In genomic region chr2:197499594-197500502, GRCh38 we compare ENCODE assay signal across 8 cellular contexts. TPM values are rescaled to one million over a fixed set of nuclear protein-coding genes. Genes with fewer than 3 reads are reported as not detected.
DNase-seq lines count a peak whose midpoint lies in the region; ATAC-seq and TF ChIP-seq lines count a peak whose summit lies in the region.

Gene HSPD1 (minus strand): TSS chr2:197499840. CDS start chr2:197498848, 992 bp downstream.
Gene HSPE1 (plus strand): TSS chr2:197500379. CDS start chr2:197500437, 58 bp downstream.

- H3K4me3 ChIP-seq in spleen: peak within 1 kb of the TSS; percentile 77 to 98 (median 86)

- TF ChIP-seq POLR2A in GM18951 (IDR thresholded peaks at IDR 0.05; ENCODE audit: extremely low read depth, insufficient read depth, insufficient read length): peak; percentile 98
- peak; percentile 58 to 96 (median 58) for TF ChIP-seq POLR2A in spleen (IDR thresholded peaks at IDR 0.05)

- H3K9me3 Mint-ChIP-seq in activated B cell treated with CpG ODN at 0.5 μM for 24 hours: no peaks in the 10 kb centered on the region
- H3K9me3 Mint-ChIP-seq in immature natural killer cell: no peaks in the 10 kb centered on the region

- CTCF ChIA-PET in activated B cell treated with CpG ODN at 0.5 μM for 24 hours (lab: Charles Lee): interaction anchor here (1.0 to 1.3 kb wide), 2 partner anchors 8 to 386 kb away, joined by 3 to 4 read pairs; no protein-coding TSS in a partner anchor

- H3K4me3 Mint-ChIP-seq in activated B cell treated with CpG ODN at 0.5 μM for 24 hours: peak within 1 kb of the TSS; percentile 97
- peak within 1 kb of the TSS; percentile 84 to 97 (median 94) for H3K4me3 Mint-ChIP-seq in immature natural killer cell

- H3K4me1 Mint-ChIP-seq in activated B cell treated with CpG ODN at 0.5 μM for 24 hours: peaks cover 59% of the 10 kb centered on the region
- H3K4me1 Mint-ChIP-seq in immature natural killer cell: peaks cover 45 to 64% of the 10 kb centered on the region in 2 donors

- ATAC-seq in HG03196 (IDR thresholded peaks at IDR 0.05; ENCODE audit: unreplicated experiment): peak; percentile 82
- peak; percentile 84 for ATAC-seq in activated B cell treated with CpG ODN at 0.5 μM for 24 hours (ENCODE audit: low read depth)

- POLR2A ChIA-PET in activated B cell treated with CpG ODN at 0.5 μM for 24 hours (lab: Charles Lee): interaction anchor here (0.5 to 7.5 kb wide), 27 partner anchors 9 to 1849 kb away, joined by 3 to 173 read pairs (median 4); partner anchors contain the start of genes CCDC150, COQ10B, GTF3C3 and MARS2

- H3K27ac ChIP-seq in caudate nucleus (ENCODE audit: low read depth, low read length) (peak within 1 kb of the TSS; percentile 100), spleen (peak within 1 kb of the TSS; percentile 82 to 100 (median 96))

- H3K36me3 Mint-ChIP-seq in activated B cell treated with CpG ODN at 0.5 μM for 24 hours (ENCODE audit: low read depth) (peaks cover 80% of the 10 kb centered on the region), immature natural killer cell (peaks cover 5 to 13% (median 7%) of the 10 kb centered on the region in 3 donors)

- no peaks in the 10 kb centered on the region for H3K27me3 ChIP-seq in spleen (replicated peaks in 1 of 7)

- H3K4me1 ChIP-seq in spleen: peaks cover 39 to 85% (median 56%) of the 10 kb centered on the region in 6 donors

- H3K27me3 Mint-ChIP-seq in activated B cell treated with CpG ODN at 0.5 μM for 24 hours (no peaks in the 10 kb centered on the region), immature natural killer cell (ENCODE audit: low read depth in 3 of 3) (peaks cover 5 to 17% (median 13%) of the 10 kb centered on the region in 3 donors)

- WGBS in spleen, 5 donors: 0 to 1% (median 0%) methylated on average over 37 to 104 of the region's 104 CpGs

- DNase-seq in AG08395 (ENCODE audit: low spot score) (peak; percentile 97), NCI-H345 (lab: John Stamatoyannopoulos, UW) (peak; percentile 99), activated B cell treated with CpG ODN at 0.5 μM for 24 hours (peak; percentile 93), caudate nucleus (lab: John Stamatoyannopoulos, UW) (peak; percentile 76 to 99 (median 98)), immature natural killer cell (peak; percentile 97 to 98 (median 97)), spleen (peak; percentile 100)

- intact Hi-C loops in activated B cell treated with CpG ODN at 0.5 μM for 24 hours (cut with micrococcal nuclease): loop anchor here (1.0 to 10.0 kb wide), 11 partner anchors 15 to 1329 kb away; partner anchors contain the start of genes CCDC150, COQ10B, GTF3C3 and MARS2
- intact Hi-C loops in spleen (cut with DNase I; ENCODE audit: low total_unique reads): no loop called here

- peaks cover 0 to 59% (median 29%) of the 10 kb centered on the region in 6 donors for H3K36me3 ChIP-seq in spleen

- TF ChIP-seq CTCF in activated B cell treated with CpG ODN at 0.5 μM for 24 hours (IDR thresholded peaks at IDR 0.05): no peak
- peak in 5 of 11 experiments; percentile 3 to 45 (median 16) for TF ChIP-seq CTCF in spleen (IDR thresholded peaks at IDR 0.05 in 8 of 11, conservative IDR thresholded peaks at IDR 0.05 in 3 of 11)

- in situ Hi-C loops in GM18951 (cut with MboI; ENCODE audit: low sequenced_read_pairs, unreplicated experiment): no loop called here

- no peaks in the 10 kb centered on the region for H3K9me3 ChIP-seq in spleen

- H3K27ac Mint-ChIP-seq in activated B cell treated with CpG ODN at 0.5 μM for 24 hours: peak within 1 kb of the TSS; percentile 94
- H3K27ac Mint-ChIP-seq in immature natural killer cell: peak within 1 kb of the TSS; percentile 79 to 98 (median 98)

RNA-seq across cellular contexts. Expression of gene HSPD1, which starts in this region (rescaled TPM):
- 250 and 252 TPM in 2 replicates for total RNA-seq in activated B cell treated with CpG ODN at 0.5 μM for 24 hours
- polyA plus RNA-seq in immature natural killer cell: 10 to 100 TPM; 50.7 to 77.3 (median 52.2) TPM
- 100 to 1,000 TPM in 4 of 7 donors, 10 to 100 TPM in 3; 75.2 to 202 (median 100) TPM for total RNA-seq in spleen
- polyA plus RNA-seq in spleen: 100 to 1,000 TPM in 2 of 3 donors, 10 to 100 TPM in 1; 93.3 to 159 (median 143) TPM

RNA-seq across cellular contexts. Expression of gene HSPE1, which starts in this region (rescaled TPM):
- total RNA-seq in activated B cell treated with CpG ODN at 0.5 μM for 24 hours (108 and 116 TPM in 2 replicates), spleen (10 to 100 TPM; 38.1 to 89.4 (median 46.4) TPM)
- polyA plus RNA-seq in immature natural killer cell (10 to 100 TPM; 60.2 to 96.7 (median 93.7) TPM), spleen (100 to 1,000 TPM in 2 of 3 donors, 10 to 100 TPM in 1; 97.8 to 138 (median 133) TPM)

Comparison
In these comparisons a context has a peak if more than half of its experiments do, and no peak if none do; other contexts are left out.
1. Peak in every context shown above with its lines: DNase-seq, ATAC-seq, H3K4me3 ChIP-seq and H3K27ac ChIP-seq.